ENCODE assay signal across 1 cellular context in genomic region chr14:71553779-71554178, GRCh38.
TF ChIP-seq lines count a peak whose summit lies in the region.

No MANE protein-coding gene starts in this region.

TF ChIP-seq in GM12878, 131 proteins besides CTCF, POLR2A, EP300 and RAD21 (continued from another document):
- TF ChIP-seq BMI1 (IDR thresholded peaks at IDR 0.05; ENCODE audit: borderline replicate concordance) (no peak), ATF2 (IDR thresholded peaks at IDR 0.05; ENCODE audit: low read length) (peak; percentile 12), PBX3 (IDR thresholded peaks at IDR 0.05; ENCODE audit: insufficient replicate concordance, low read depth, low read length) (no peak), REST (IDR thresholded peaks at IDR 0.05; ENCODE audit: low read depth, low read length) (no peak), RUNX3 (IDR thresholded peaks at IDR 0.05; ENCODE audit: low read length) (0 out of 2 replicates have a peak, but pooled peaks have one; percentile 17), BRCA1 (IDR thresholded peaks at IDR 0.05; ENCODE audit: low read depth, low read length) (no peak), IRF5 (IDR thresholded peaks at IDR 0.05; ENCODE audit: borderline replicate concordance) (no peak), KDM1A (IDR thresholded peaks at IDR 0.05; ENCODE audit: borderline replicate concordance) (no peak), TCF3 (IDR thresholded peaks at IDR 0.05; ENCODE audit: borderline replicate concordance, insufficient read depth, low read depth, low read length) (no peak), CHD2 (IDR thresholded peaks at IDR 0.05; ENCODE audit: borderline replicate concordance, low read depth, low read length) (no peak)
